ENCODE assay signal across 8 cellular contexts in genomic region chr14:61761557-61761956, GRCh38. TPM values are rescaled to one million over a fixed set of nuclear protein-coding genes. Genes with fewer than 3 reads are reported as not detected.
DNase-seq lines count a peak whose midpoint lies in the region; ATAC-seq and TF ChIP-seq lines count a peak whose summit lies in the region.

No MANE protein-coding gene starts in this region.

- peak overlapping the region; percentile 81 to 94 (median 88) for H3K27ac ChIP-seq in Peyer's patch
- peak overlapping the region; percentile 67 for H3K27ac ChIP-seq in epithelial cell of prostate

- H3K4me3 Mint-ChIP-seq in T-helper 2 cell treated with Interferon-gamma antibody and Interleukin-4, amounts not matched to agents 5 μg/mL and 100 μg/mL, for 36 hours = peak overlapping the region; percentile 99

- ATAC-seq in omental fat pad (ENCODE audit: low FRiP score) (peak; percentile 2), GM21423 (IDR thresholded peaks at IDR 0.05; ENCODE audit: unreplicated experiment) (no peak)

- no peak for DNase-seq in T-helper 2 cell treated with Interferon-gamma antibody and Interleukin-4, amounts not matched to agents 5 μg/mL and 100 μg/mL, for 36 hours (ENCODE audit: low spot score)
- no peak for DNase-seq in T-helper 2 cell
- no peak for DNase-seq in Peyer's patch
- DNase-seq in epithelial cell of prostate (ENCODE audit: low read depth, low spot score) = no peak
- no peak for DNase-seq in omental fat pad (ENCODE audit: low spot score)
- no peak for DNase-seq in stimulated activated CD4-positive, alpha-beta T cell treated with anti-CD3 and anti-CD28 coated beads, Interleukin-1b, Interleukin-23, amount 100 ng/mL, for 48 hours
- DNase-seq in NCI-H510A treated with DMSO at 0.1 percent for 48 hours (lab: John Stamatoyannopoulos, UW) = no peak

- H3K36me3 Mint-ChIP-seq in T-helper 2 cell treated with Interferon-gamma antibody and Interleukin-4, amounts not matched to agents 5 μg/mL and 100 μg/mL, for 36 hours (ENCODE audit: low read depth) = peaks cover 16% of the 10 kb centered on the region

- no peaks in the 10 kb centered on the region for H3K9me3 ChIP-seq in Peyer's patch

- peak overlapping the region; percentile 97 for H3K27ac Mint-ChIP-seq in T-helper 2 cell treated with Interferon-gamma antibody and Interleukin-4, amounts not matched to agents 5 μg/mL and 100 μg/mL, for 36 hours

- H3K27me3 ChIP-seq in Peyer's patch = no peaks in the 10 kb centered on the region

- H3K4me3 ChIP-seq in Peyer's patch = peak overlapping the region; percentile 63 to 94 (median 77)

- no peak for TF ChIP-seq POLR2A in Peyer's patch (IDR thresholded peaks at IDR 0.05)

- no peaks in the 10 kb centered on the region for H3K36me3 ChIP-seq in Peyer's patch

- H3K27me3 Mint-ChIP-seq in T-helper 2 cell treated with Interferon-gamma antibody and Interleukin-4, amounts not matched to agents 5 μg/mL and 100 μg/mL, for 36 hours (ENCODE audit: low read depth) = no peaks in the 10 kb centered on the region

- peaks cover 40% of the 10 kb centered on the region for H3K4me1 Mint-ChIP-seq in T-helper 2 cell treated with Interferon-gamma antibody and Interleukin-4, amounts not matched to agents 5 μg/mL and 100 μg/mL, for 36 hours (ENCODE audit: low read depth)

- H3K9me3 Mint-ChIP-seq in T-helper 2 cell treated with Interferon-gamma antibody and Interleukin-4, amounts not matched to agents 5 μg/mL and 100 μg/mL, for 36 hours = no peaks in the 10 kb centered on the region

- peaks cover 0 to 24% (median 0%) of the 10 kb centered on the region in 4 donors for H3K4me1 ChIP-seq in Peyer's patch

- TF ChIP-seq CTCF in Peyer's patch (IDR thresholded peaks at IDR 0.05) (peak in 1 of 6 experiments; percentile 11), omental fat pad (IDR thresholded peaks at IDR 0.05) (no peak)

RNA-seq across cellular contexts. Expression of gene SNAPC1, which starts 0.7 kb away (rescaled TPM):
- total RNA-seq in Peyer's patch (1 to 10 TPM; 1.7 to 9.9 (median 3.0) TPM), omental fat pad (10 to 100 TPM in 2 of 4 donors, 1 to 10 TPM in 2; 4.9 to 11.9 (median 8.7) TPM)

RNA-seq across cellular contexts. Expression of gene SYT16, which starts 50.9 kb away (rescaled TPM):
- total RNA-seq in Peyer's patch = under 1 TPM in 1 of 4 donors, not detected in 3; under 0.01 TPM
- total RNA-seq in omental fat pad = under 1 TPM in 1 of 4 donors, not detected in 3; 0.12 TPM
